21 cellular contexts compared by ENCODE assay signal in the genomic region with DNA sequence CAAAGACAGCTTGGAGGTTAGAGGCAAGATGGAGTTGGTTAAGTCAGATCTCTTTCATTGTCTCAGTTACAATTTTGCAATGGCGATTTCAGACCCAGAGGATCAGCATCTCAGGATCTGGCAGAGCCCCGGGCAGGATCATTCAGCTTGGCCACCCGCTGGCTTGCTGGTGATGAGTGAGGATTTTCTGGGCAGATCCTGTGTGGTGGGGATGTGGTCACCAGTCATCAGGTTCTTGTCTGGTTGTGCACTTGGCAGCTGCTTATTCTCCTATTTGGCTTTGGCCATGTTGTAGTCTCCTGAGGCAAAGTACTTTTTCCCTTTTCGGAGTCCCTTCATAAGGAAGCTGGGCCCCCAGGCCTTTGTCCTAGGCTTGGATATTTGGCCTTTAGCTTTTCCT.
"Had no signal": no experiment of that assay in that cellular context is flagged by ENCODE, and none has a peak within 500 bp of the region (broad histone marks: within the 10 kb centered on the region; RNA-seq: fewer than 3 reads in every experiment).

No MANE protein-coding gene starts in this region.

- H3K36me3 ChIP-seq: Peyer's patch, SJSA1 had no signal

- H3K27ac Mint-ChIP-seq: activated CD4-positive, alpha-beta T cell treated with anti-CD3 and anti-CD28 coated beads, Interleukin-2, amount 10 ng/mL, durations not matched to agents 24 days and 14 days; activated CD8-positive, alpha-beta memory T cell treated with anti-CD3 and anti-CD28 coated beads, Interleukin-2, amount 10 ng/mL, durations not matched to agents 7 days and 5 days; activated naive CD4-positive, alpha-beta T cell treated with anti-CD3 and anti-CD28 coated beads for 36 hours; activated naive CD8-positive, alpha-beta T cell treated with anti-CD3 and anti-CD28 coated beads for 36 hours; T-helper 1 cell treated with Interleukin-12 subunit alpha and Interleukin-12 subunit beta and Interleukin-4 antibody, amounts not matched to agents 30 μg/mL and 1 μg/mL, for 36 hours; WTC11 had no signal

- H3K27me3 ChIP-seq: Peyer's patch, SJSA1 had no signal

- H3K36me3 Mint-ChIP-seq: activated CD8-positive, alpha-beta memory T cell treated with anti-CD3 and anti-CD28 coated beads, Interleukin-2, amount 10 ng/mL, durations not matched to agents 7 days and 5 days; activated naive CD8-positive, alpha-beta T cell treated with anti-CD3 and anti-CD28 coated beads for 36 hours; WTC11 had no signal

- DNase-seq: activated CD4-positive, alpha-beta T cell treated with anti-CD3 and anti-CD28 coated beads for 1 hour; activated CD4-positive, alpha-beta T cell treated with anti-CD3 and anti-CD28 coated beads, Interleukin-2, amount 10 ng/mL, durations not matched to agents 24 days and 14 days; activated CD4-positive, alpha-beta T cell treated with anti-CD3 and anti-CD28 coated beads, Interleukin-2, amount 50 U/mL, for 48 hours; activated CD8-positive, alpha-beta memory T cell treated with anti-CD3 and anti-CD28 coated beads, Interleukin-2, amount 10 ng/mL, durations not matched to agents 7 days and 5 days; activated effector memory CD4-positive, alpha-beta T cell treated with anti-CD3 and anti-CD28 coated beads, Interleukin-2, amount 50 U/mL, for 16 hours; activated naive CD4-positive, alpha-beta T cell treated with anti-CD3 and anti-CD28 coated beads for 36 hours; activated naive CD8-positive, alpha-beta T cell treated with anti-CD3 and anti-CD28 coated beads for 36 hours; activated T-cell treated with anti-CD3 and anti-CD28 coated beads, Interleukin-2, amount 50 U/mL, for 4 hours; Kasumi-1; KBM-7; NCI-H1092 treated with DMSO at 0.1 percent for 48 hours; NCI-H1436; NCI-H1694 treated with DMSO at 0.1 percent for 48 hours; NCI-H2029 treated with DMSO at 0.1 percent for 48 hours; NCI-H510A treated with DMSO at 0.1 percent for 48 hours; Peyer's patch; SHP77 had no signal

- H3K27ac ChIP-seq: Peyer's patch, SJSA1 had no signal

- H3K4me3 ChIP-seq: Peyer's patch, SJSA1 had no signal

- H3K4me1 ChIP-seq: Peyer's patch, SJSA1 had no signal

- ATAC-seq: activated CD8-positive, alpha-beta memory T cell treated with anti-CD3 and anti-CD28 coated beads, Interleukin-2, amount 10 ng/mL, durations not matched to agents 7 days and 5 days; activated T-cell treated with anti-CD3 and anti-CD28 coated beads, Interleukin-2, amount 50 U/mL, for 4 hours; SK-N-SH treated with all-trans-retinoic acid at 6 μM for 48 hours; WTC11 had no signal

- H3K9me3 ChIP-seq: Peyer's patch had no signal
